8 cellular contexts compared by ENCODE assay signal in the genomic region with DNA sequence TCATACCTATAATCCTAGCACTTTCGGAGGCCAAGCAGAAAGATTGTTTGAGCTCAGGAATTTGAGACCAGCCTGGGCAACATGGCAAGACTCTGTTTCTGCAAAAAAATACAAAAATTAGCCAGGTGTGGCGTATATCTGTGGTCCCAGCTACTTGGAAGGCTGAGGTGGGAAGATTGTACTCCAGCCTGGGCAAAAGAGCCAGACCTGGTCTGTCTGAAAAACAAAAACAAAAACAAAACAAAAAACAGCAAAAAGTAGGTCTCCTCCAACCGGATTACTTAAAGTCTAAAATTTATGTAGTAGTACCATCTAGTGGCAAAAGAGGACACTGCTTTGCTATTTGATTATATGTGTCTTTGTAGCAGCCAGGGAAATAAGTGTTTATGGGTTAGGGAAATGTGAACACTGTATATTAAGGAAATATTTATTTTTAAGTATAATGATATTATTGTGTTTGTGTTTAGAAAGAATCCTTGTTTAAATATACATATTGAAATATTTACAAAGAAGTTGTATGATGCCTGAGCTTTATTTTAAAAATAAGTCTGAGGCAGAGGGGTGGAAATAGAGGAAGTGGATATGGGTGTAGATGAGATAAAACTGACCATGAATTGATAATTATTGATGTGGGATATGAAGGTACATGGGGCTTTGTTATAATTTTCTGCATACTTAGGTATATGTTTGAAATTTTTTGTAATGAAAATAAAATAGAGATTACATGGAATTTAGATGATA. TPM values are rescaled to one million over a fixed set of nuclear protein-coding genes. Genes with fewer than 3 reads are reported as not detected.
DNase-seq lines count a peak whose midpoint lies in the region; ATAC-seq, FAIRE-seq and TF ChIP-seq lines count a peak whose summit lies in the region.

No MANE protein-coding gene starts in this region.

- no peaks in the 10 kb centered on the region for H3K27me3 Mint-ChIP-seq in activated T-cell treated with anti-CD3 and anti-CD28 coated beads, Interleukin-2, amount 50 U/mL, for 4 hours (ENCODE audit: low read depth)
- H3K27me3 Mint-ChIP-seq in naive thymus-derived CD4-positive, alpha-beta T cell, result no peaks in the 10 kb centered on the region

- peak overlapping the region; percentile 61 for H3K4me2 ChIP-seq in SK-N-SH

- peaks cover 16% of the 10 kb centered on the region for H3K36me3 Mint-ChIP-seq in activated T-cell treated with anti-CD3 and anti-CD28 coated beads, Interleukin-2, amount 50 U/mL, for 4 hours (ENCODE audit: insufficient read depth)
- peaks cover 2 to 24% (median 10%) of the 10 kb centered on the region in 5 donors for H3K36me3 Mint-ChIP-seq in naive thymus-derived CD4-positive, alpha-beta T cell

- peaks cover 12 to 23% of the 10 kb centered on the region in 2 experiments for H3K36me3 ChIP-seq in SK-N-SH (replicated peaks in 1 of 2; ENCODE audit: control insufficient read depth in 1 of 2, insufficient read depth in 2 of 2, low read length in 1 of 2)
- peaks cover 0 to 12% (median 5%) of the 10 kb centered on the region in 3 experiments for H3K36me3 ChIP-seq in naive thymus-derived CD4-positive, alpha-beta T cell (ENCODE audit: control insufficient read depth in 2 of 3, insufficient read depth in 3 of 3, low read length in 3 of 3)

- FAIRE-seq in H54 (lab: Jason Lieb, UNC), result peak; percentile 70

- no peak overlapping the region for H3K4me3 Mint-ChIP-seq in activated T-cell treated with anti-CD3 and anti-CD28 coated beads, Interleukin-2, amount 50 U/mL, for 4 hours
- H3K4me3 Mint-ChIP-seq in naive thymus-derived CD4-positive, alpha-beta T cell, result no peak overlapping the region

- POLR2A ChIA-PET in SK-N-SH (lab: Yijun Ruan, JAX), result no interaction called here
- POLR2A ChIA-PET in naive thymus-derived CD4-positive, alpha-beta T cell (lab: Charles Lee), result interaction anchor here (0.6 kb wide), 1 partner anchor 604 kb away, joined by 3 read pairs; no protein-coding TSS in a partner anchor

- peak; percentile 71 for TF ChIP-seq CTCF in LNCaP clone FGC (IDR thresholded peaks at IDR 0.05; ENCODE audit: control insufficient read depth, extremely low read depth, insufficient read depth)
- peak; percentile 87 for TF ChIP-seq CTCF in SK-N-SH (IDR thresholded peaks at IDR 0.05)
- peak; percentile 57 for TF ChIP-seq CTCF in epithelial cell of esophagus (IDR thresholded peaks at IDR 0.05; ENCODE audit: insufficient read depth, low read depth, low read length, missing control alignments)

- no peaks in the 10 kb centered on the region for H3K9me3 ChIP-seq in SK-N-SH
- no peaks in the 10 kb centered on the region for H3K9me3 ChIP-seq in naive thymus-derived CD4-positive, alpha-beta T cell (ENCODE audit: control insufficient read depth in 2 of 3, low read length in 3 of 3)

- TF ChIP-seq POLR2A in H54 (IDR thresholded peaks at IDR 0.05; ENCODE audit: low read depth, low read length), result no peak

- H3K79me2 ChIP-seq in SK-N-SH (ENCODE audit: insufficient read depth), result peaks cover 30% of the 10 kb centered on the region; the same call in 1 of the 2 replicates

- CTCF ChIA-PET in SK-N-SH (lab: Yijun Ruan, JAX), result interaction anchor here (0.6 to 6.2 kb wide), 41 partner anchors 9 to 848 kb away, joined by 3 to 112 read pairs (median 5); a partner anchor contains a TSS
- CTCF ChIA-PET in naive thymus-derived CD4-positive, alpha-beta T cell (lab: Charles Lee), result interaction anchor here (0.6 to 4.3 kb wide), 18 partner anchors 10 to 1206 kb away, joined by 3 to 63 read pairs (median 4); no protein-coding TSS in a partner anchor

- no peaks in the 10 kb centered on the region for H3K9me2 ChIP-seq in SK-N-SH

- no peak overlapping the region for H2AFZ ChIP-seq in SK-N-SH (ENCODE audit: low read depth)

- DNase-seq in activated T-cell treated with anti-CD3 and anti-CD28 coated beads, Interleukin-2, amount 50 U/mL, for 4 hours, result no peak
- no peak for DNase-seq in activated T-cell treated with anti-CD3 and anti-CD28 coated beads for 4 hours
- DNase-seq in H54 (ENCODE audit: insufficient read length, low spot score), result no peak
- DNase-seq in LNCaP clone FGC (ENCODE audit: low read depth), result peak; percentile 59
- peak; percentile 49 for DNase-seq in SK-N-SH
- DNase-seq in epithelial cell of esophagus (ENCODE audit: low read depth), result peak; percentile 66
- DNase-seq in naive thymus-derived CD4-positive, alpha-beta T cell, result peak in 7 of 9 donors; percentile 14 to 64 (median 52)
- no peak for DNase-seq in GM19240 (ENCODE audit: insufficient read length, low spot score)

- peaks cover 5% of the 10 kb centered on the region for H3K4me1 Mint-ChIP-seq in activated T-cell treated with anti-CD3 and anti-CD28 coated beads, Interleukin-2, amount 50 U/mL, for 4 hours (ENCODE audit: low read depth)
- H3K4me1 Mint-ChIP-seq in naive thymus-derived CD4-positive, alpha-beta T cell, result peaks cover 3 to 25% (median 18%) of the 10 kb centered on the region in 7 donors

- H3K4me3 ChIP-seq in LNCaP clone FGC (ENCODE audit: low read depth, low read length) (no peak overlapping the region), SK-N-SH (ENCODE audit: low read depth in 2 of 2, low read length in 1 of 2) (no peak overlapping the region), epithelial cell of esophagus (ENCODE audit: low read length) (no peak overlapping the region)
- H3K4me3 ChIP-seq in naive thymus-derived CD4-positive, alpha-beta T cell (ENCODE audit: low read length), result no peak overlapping the region

- WGBS in SK-N-SH (ENCODE audit: low lambda C conversion rate), result 29% methylated on average over 3 of the region's 3 CpGs

- H3K9me3 Mint-ChIP-seq in activated T-cell treated with anti-CD3 and anti-CD28 coated beads, Interleukin-2, amount 50 U/mL, for 4 hours, result no peaks in the 10 kb centered on the region
- H3K9me3 Mint-ChIP-seq in naive thymus-derived CD4-positive, alpha-beta T cell, result no peaks in the 10 kb centered on the region

- intact Hi-C loops in naive thymus-derived CD4-positive, alpha-beta T cell (cut with micrococcal nuclease), result loop anchor here (1.0 to 5.0 kb wide), 8 partner anchors 50 to 582 kb away; a partner anchor contains a TSS

- ATAC-seq in activated T-cell treated with anti-CD3 and anti-CD28 coated beads, Interleukin-2, amount 50 U/mL, for 4 hours, result peak; percentile 63 to 78
- peak; percentile 88 for ATAC-seq in naive thymus-derived CD4-positive, alpha-beta T cell

- no peaks in the 10 kb centered on the region for H3K27me3 ChIP-seq in SK-N-SH (ENCODE audit: insufficient read depth)
- H3K27me3 ChIP-seq in naive thymus-derived CD4-positive, alpha-beta T cell (ENCODE audit: control insufficient read depth in 2 of 2, insufficient read depth in 2 of 2, low read length in 2 of 2), result no peaks in the 10 kb centered on the region

- H3F3A ChIP-seq in SK-N-SH (replicated peaks; ENCODE audit: insufficient read depth), result peaks cover 3% of the 10 kb centered on the region

- H3K27ac ChIP-seq in SK-N-SH (ENCODE audit: low read depth in 2 of 2, low read length in 1 of 2), result no peak overlapping the region
- no peak overlapping the region for H3K27ac ChIP-seq in naive thymus-derived CD4-positive, alpha-beta T cell (ENCODE audit: low read depth, low read length)

- H4K20me1 ChIP-seq in SK-N-SH (ENCODE audit: insufficient read depth), result no peaks in the 10 kb centered on the region; the same call in 1 of the 2 replicates

- H3K4me1 ChIP-seq in SK-N-SH (ENCODE audit: control insufficient read depth in 1 of 2, insufficient read depth in 2 of 2, low read depth in 1 of 2, low read length in 1 of 2), result peaks cover 0 to 10% of the 10 kb centered on the region in 2 experiments; a peak in 2 of 4 replicates
- no peaks in the 10 kb centered on the region for H3K4me1 ChIP-seq in naive thymus-derived CD4-positive, alpha-beta T cell (ENCODE audit: control insufficient read depth in 2 of 2, insufficient read depth in 2 of 2, low read length in 2 of 2)

- TF ChIP-seq RAD21 in SK-N-SH (IDR thresholded peaks at IDR 0.05; ENCODE audit: low read length), result peak; percentile 90

- no peak overlapping the region for H3K9ac ChIP-seq in SK-N-SH

- peak overlapping the region in 5 of 9 donors; percentile 36 to 82 (median 58) for H3K27ac Mint-ChIP-seq in naive thymus-derived CD4-positive, alpha-beta T cell

- TF ChIP-seq EP300 in SK-N-SH (IDR thresholded peaks at IDR 0.05; ENCODE audit: borderline replicate concordance in 1 of 2, low read depth in 1 of 2, low read length in 1 of 2), result no peak

TF ChIP-seq in SK-N-SH, 30 proteins besides CTCF, POLR2A, EP300 and RAD21:
- TF ChIP-seq SMC3 (IDR thresholded peaks at IDR 0.05; ENCODE audit: low read depth, low read length), result peak; percentile 72
- TF ChIP-seq FOXJ3 (CRISPR knock-in tag; IDR thresholded peaks at IDR 0.05), result no peak

RNA-seq across cellular contexts. Expression of a gene that starts 20.0 kb away (rescaled TPM):
- total RNA-seq in activated T-cell treated with anti-CD3 and anti-CD28 coated beads, Interleukin-2, amount 50 U/mL, for 4 hours, result 10 to 100 TPM; 18.8 to 19.9 (median 19.7) TPM
- 5.1 and 6.2 TPM in 2 replicates for polyA plus RNA-seq in SK-N-SH (2012; rRNA removed)
- 4.6 and 5.5 TPM in 2 replicates for polyA plus RNA-seq in SK-N-SH (2012; cell fraction: cytosol; rRNA removed)
- polyA plus RNA-seq in SK-N-SH (2012; cell fraction: nucleus; rRNA removed), result 7.6 and 10.2 TPM in 2 replicates
- 10 to 100 TPM; 25.1 to 53.2 (median 37.6) TPM for total RNA-seq in naive thymus-derived CD4-positive, alpha-beta T cell
- 10 to 100 TPM; 18.8 to 34.5 TPM for polyA plus RNA-seq in naive thymus-derived CD4-positive, alpha-beta T cell

Comparison
In these comparisons a context has a peak if more than half of its experiments do, and no peak if none do; other contexts are left out.
1. DNase-seq: peak in LNCaP clone FGC (single experiment), SK-N-SH (single experiment), epithelial cell of esophagus (single experiment) and naive thymus-derived CD4-positive, alpha-beta T cell (7 of 9); none in activated T-cell treated with anti-CD3 and anti-CD28 coated beads, Interleukin-2, amount 50 U/mL, for 4 hours (single experiment), activated T-cell treated with anti-CD3 and anti-CD28 coated beads for 4 hours (single experiment), H54 (single experiment) and GM19240 (single experiment).
2. Peak in every context shown above with its lines, with median percentiles within 50 percentile points of each other: CTCF ChIP-seq.